ENCODE assay signal across 26 cellular contexts in the genomic region with DNA sequence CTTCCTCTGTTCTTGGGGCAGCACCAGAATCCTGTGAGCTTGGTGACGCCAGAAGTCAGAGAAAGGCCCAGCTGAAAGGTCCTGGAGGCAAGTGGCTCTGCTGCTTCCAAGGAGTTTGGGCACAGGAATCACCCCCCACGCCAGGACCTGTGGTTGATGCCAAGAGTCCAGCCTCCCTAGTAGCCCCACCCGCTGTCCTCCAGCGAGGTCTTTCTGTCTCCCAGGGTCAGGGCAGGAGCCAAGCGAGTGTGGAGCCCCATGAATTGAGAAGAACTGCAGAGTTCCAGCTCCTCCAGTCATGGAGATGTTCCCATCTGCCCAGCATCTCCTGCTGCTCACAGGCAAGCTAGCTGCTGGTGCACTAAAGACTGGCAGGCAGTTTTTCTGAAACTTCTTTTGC.
"Had no signal": no experiment of that assay in that cellular context is flagged by ENCODE, and none has a peak within 500 bp of the region (broad histone marks: within the 10 kb centered on the region; RNA-seq: fewer than 3 reads in every experiment).

No MANE protein-coding gene starts in this region.

- ATAC-seq: natural killer cell; pancreas; psoas muscle; right cardiac atrium; right lobe of liver; stimulated activated effector memory CD8-positive, alpha-beta T cell treated with anti-CD3 and anti-CD28 coated beads, Interleukin-12 subunit alpha, Interleukin-12 subunit beta, amount 100 ng/mL, for 72 hours; stimulated activated naive B cell treated with anti-CD40 and anti-IgM and Interleukin-4, amounts not matched to agents 10 μg/mL and 1 μg/mL and 100 μg/mL, for 72 hours had no signal

- H3K27ac ChIP-seq: neural progenitor cell, neutrophil, pancreas, psoas muscle, right lobe of liver, sigmoid colon, stomach, thoracic aorta, thyroid gland, tibial nerve, upper lobe of left lung, vagina had no signal

- H3K4me1 ChIP-seq: neural progenitor cell, pancreas, psoas muscle, right lobe of liver, sigmoid colon, stomach, thyroid gland, tibial nerve, upper lobe of left lung, vagina had no signal

- H3K27ac Mint-ChIP-seq: natural killer cell; nephron; neural progenitor cell; progenitor cell of endocrine pancreas; stimulated activated effector memory CD8-positive, alpha-beta T cell treated with anti-CD3 and anti-CD28 coated beads, Interleukin-12 subunit alpha, Interleukin-12 subunit beta, amount 100 ng/mL, for 72 hours; stimulated activated naive B cell treated with anti-CD40 and anti-IgM and Interleukin-4, amounts not matched to agents 10 μg/mL and 1 μg/mL and 100 μg/mL, for 72 hours; stimulated activated naive CD8-positive, alpha-beta T cell treated with anti-CD3 and anti-CD28 coated beads, Interleukin-15, Interleukin-2, amounts not matched to agents 100 ng/mL and 50 ng/mL, for 24 hours had no signal

- H3K4me2 ChIP-seq: neural progenitor cell had no signal

- DNase-seq: natural killer cell; pancreas; psoas muscle; right cardiac atrium; right lobe of liver; sigmoid colon; small intestine; stimulated activated CD4-positive, alpha-beta T cell treated with anti-CD3 and anti-CD28 coated beads, Interleukin-15, amount 100 ng/mL, for 24 hours; stimulated activated CD4-positive, alpha-beta T cell treated with anti-CD3 and anti-CD28 coated beads, Interleukin-2, amount 100 ng/mL, for 24 hours; stimulated activated CD4-positive, alpha-beta T cell treated with anti-CD3 and anti-CD28 coated beads, Interleukin-2, amount 100 ng/mL, for 48 hours; stimulated activated CD4-positive, alpha-beta T cell treated with anti-CD3 and anti-CD28 coated beads, Interleukin-4, amount 100 ng/mL, for 24 hours; stimulated activated naive B cell treated with anti-CD40 and anti-IgM and Interleukin-4, amounts not matched to agents 10 μg/mL and 1 μg/mL and 100 μg/mL, for 72 hours; stimulated activated naive CD4-positive, alpha-beta T cell treated with Interleukin-2 at 50 U/mL for 16 hours; stomach; thyroid gland; trophoblast cell; upper lobe of left lung had no signal

- H3K4me3 Mint-ChIP-seq: natural killer cell; nephron; neural progenitor cell; stimulated activated effector memory CD8-positive, alpha-beta T cell treated with anti-CD3 and anti-CD28 coated beads, Interleukin-12 subunit alpha, Interleukin-12 subunit beta, amount 100 ng/mL, for 72 hours; stimulated activated naive B cell treated with anti-CD40 and anti-IgM and Interleukin-4, amounts not matched to agents 10 μg/mL and 1 μg/mL and 100 μg/mL, for 72 hours; stimulated activated naive CD8-positive, alpha-beta T cell treated with anti-CD3 and anti-CD28 coated beads, Interleukin-15, Interleukin-2, amounts not matched to agents 100 ng/mL and 50 ng/mL, for 24 hours had no signal

- H3K4me3 ChIP-seq: neural progenitor cell, pancreas, psoas muscle, right lobe of liver, sigmoid colon, stomach, thoracic aorta, thyroid gland, tibial nerve, upper lobe of left lung, vagina had no signal

- H3K9me3 Mint-ChIP-seq: natural killer cell; nephron; neural progenitor cell; stimulated activated effector memory CD8-positive, alpha-beta T cell treated with anti-CD3 and anti-CD28 coated beads, Interleukin-12 subunit alpha, Interleukin-12 subunit beta, amount 100 ng/mL, for 72 hours; stimulated activated naive B cell treated with anti-CD40 and anti-IgM and Interleukin-4, amounts not matched to agents 10 μg/mL and 1 μg/mL and 100 μg/mL, for 72 hours; stimulated activated naive CD8-positive, alpha-beta T cell treated with anti-CD3 and anti-CD28 coated beads, Interleukin-15, Interleukin-2, amounts not matched to agents 100 ng/mL and 50 ng/mL, for 24 hours had no signal

- H3K27me3 ChIP-seq: neural progenitor cell, neutrophil, pancreas, right lobe of liver, sigmoid colon, stomach, thyroid gland, tibial nerve, upper lobe of left lung, vagina had no signal

- H2AFZ ChIP-seq: neural progenitor cell had no signal

- H3K9ac ChIP-seq: neural progenitor cell had no signal

- H3K36me3 ChIP-seq: neural progenitor cell, neutrophil, pancreas, right lobe of liver, sigmoid colon, stomach, thoracic aorta, thyroid gland, tibial nerve, upper lobe of left lung, vagina had no signal

- H3K4me1 Mint-ChIP-seq: natural killer cell; neural progenitor cell; stimulated activated effector memory CD8-positive, alpha-beta T cell treated with anti-CD3 and anti-CD28 coated beads, Interleukin-12 subunit alpha, Interleukin-12 subunit beta, amount 100 ng/mL, for 72 hours; stimulated activated naive B cell treated with anti-CD40 and anti-IgM and Interleukin-4, amounts not matched to agents 10 μg/mL and 1 μg/mL and 100 μg/mL, for 72 hours had no signal

- H3K36me3 Mint-ChIP-seq: natural killer cell; neural progenitor cell; stimulated activated effector memory CD8-positive, alpha-beta T cell treated with anti-CD3 and anti-CD28 coated beads, Interleukin-12 subunit alpha, Interleukin-12 subunit beta, amount 100 ng/mL, for 72 hours; stimulated activated naive B cell treated with anti-CD40 and anti-IgM and Interleukin-4, amounts not matched to agents 10 μg/mL and 1 μg/mL and 100 μg/mL, for 72 hours had no signal

- H3K9me3 ChIP-seq: neutrophil, pancreas, psoas muscle, right lobe of liver, sigmoid colon, stomach, thoracic aorta, thyroid gland, tibial nerve, upper lobe of left lung, vagina had no signal
